ENCODE assay signal across 9 cellular contexts in genomic region chr9:120867676-120868338, GRCh38. TPM values are rescaled to one million over a fixed set of nuclear protein-coding genes. Genes with fewer than 3 reads are reported as not detected.
DNase-seq lines count a peak whose midpoint lies in the region; ATAC-seq and TF ChIP-seq lines count a peak whose summit lies in the region.
"Had no signal": no experiment of that assay in that cellular context is flagged by ENCODE, and none has a peak within 500 bp of the region (broad histone marks: within the 10 kb centered on the region; RNA-seq: fewer than 3 reads in every experiment).

No MANE protein-coding gene starts in this region.

- TF ChIP-seq CTCF in adrenal gland (IDR thresholded peaks at IDR 0.05) (no peak), lung (IDR thresholded peaks at IDR 0.05; ENCODE audit: control extremely low read depth, extremely low read depth) (no peak), suprapubic skin (IDR thresholded peaks at IDR 0.05) (no peak)

- CTCF ChIA-PET in activated CD8-positive, alpha-beta memory T cell treated with anti-CD3 and anti-CD28 coated beads, Interleukin-2, amount 10 ng/mL, durations not matched to agents 7 days and 5 days (lab: Charles Lee), result interaction anchor here (1.0 to 4.4 kb wide), 9 partner anchors 11 to 204 kb away, joined by 3 to 42 read pairs (median 5); partner anchors contain the start of gene FBXW2

- H3K36me3 Mint-ChIP-seq in activated CD8-positive, alpha-beta memory T cell treated with anti-CD3 and anti-CD28 coated beads, Interleukin-2, amount 10 ng/mL, durations not matched to agents 7 days and 5 days, result peaks cover 56% of the 10 kb centered on the region

- H3K4me3 ChIP-seq in adrenal gland (peak overlapping the region in 1 of 4 donors; percentile 68), lung (no peak overlapping the region), suprapubic skin (peak overlapping the region; percentile 63)

- H3K4me3 Mint-ChIP-seq in activated CD8-positive, alpha-beta memory T cell treated with anti-CD3 and anti-CD28 coated beads, Interleukin-2, amount 10 ng/mL, durations not matched to agents 7 days and 5 days, result peak overlapping the region; percentile 58

- H3K27ac Mint-ChIP-seq in activated CD8-positive, alpha-beta memory T cell treated with anti-CD3 and anti-CD28 coated beads, Interleukin-2, amount 10 ng/mL, durations not matched to agents 7 days and 5 days, result peak overlapping the region; percentile 69

- no peaks in the 10 kb centered on the region for H3K9me3 Mint-ChIP-seq in activated CD8-positive, alpha-beta memory T cell treated with anti-CD3 and anti-CD28 coated beads, Interleukin-2, amount 10 ng/mL, durations not matched to agents 7 days and 5 days (ENCODE audit: low read depth)

- 86 to 95% (median 92%) methylated on average over 14 to 15 of the region's 15 CpGs for WGBS in adrenal gland, 4 donors
- 92 to 93% methylated on average over 15 of the region's 15 CpGs for WGBS in lung, 2 donors
- 82% methylated on average over 13 of the region's 15 CpGs for WGBS in suprapubic skin

- H3K4me1 ChIP-seq in adrenal gland (replicated peaks in 1 of 2) (peaks cover 0 to 15% of the 10 kb centered on the region in 2 donors), lung (ENCODE audit: control insufficient read depth in 2 of 2, insufficient read depth in 2 of 2, low read length in 2 of 2) (no peaks in the 10 kb centered on the region), suprapubic skin (peaks cover 25% of the 10 kb centered on the region)

- no peak for ATAC-seq in activated CD8-positive, alpha-beta memory T cell treated with anti-CD3 and anti-CD28 coated beads, Interleukin-2, amount 10 ng/mL, durations not matched to agents 7 days and 5 days
- ATAC-seq in lung (ENCODE audit: insufficient read depth, low FRiP score), result no peak
- no peak for ATAC-seq in GM18511 (IDR thresholded peaks at IDR 0.05; ENCODE audit: unreplicated experiment)

- DNase-seq in activated CD8-positive, alpha-beta memory T cell treated with anti-CD3 and anti-CD28 coated beads, Interleukin-2, amount 10 ng/mL, durations not matched to agents 7 days and 5 days, result no peak
- DNase-seq in activated CD8-positive, alpha-beta memory T cell treated with anti-CD3 and anti-CD28 coated beads, Interleukin-2, amount 50 U/mL, for 4 hours, result no peak
- no peak for DNase-seq in adrenal gland
- no peak for DNase-seq in lung (ENCODE audit: low spot score)
- DNase-seq in suprapubic skin (ENCODE audit: low spot score in 2 of 2), result no peak
- no peak for DNase-seq in stimulated activated naive CD4-positive, alpha-beta T cell (lab: John Stamatoyannopoulos, UW)
- no peak for DNase-seq in NOMO-1 treated with DMSO at 0.1 percent for 48 hours (lab: John Stamatoyannopoulos, UW; ENCODE audit: unreplicated experiment)
- DNase-seq: NCI-H2107 had no signal

- H3K27me3 Mint-ChIP-seq in activated CD8-positive, alpha-beta memory T cell treated with anti-CD3 and anti-CD28 coated beads, Interleukin-2, amount 10 ng/mL, durations not matched to agents 7 days and 5 days, result no peaks in the 10 kb centered on the region

- H3K27ac ChIP-seq in adrenal gland (peak overlapping the region in 3 of 5 donors; percentile 58 to 90 (median 86)), lung (ENCODE audit: low read depth in 1 of 2, low read length in 1 of 2) (peak overlapping the region; percentile 54 to 81), suprapubic skin (peak overlapping the region; percentile 86)

- H3K4me1 Mint-ChIP-seq in activated CD8-positive, alpha-beta memory T cell treated with anti-CD3 and anti-CD28 coated beads, Interleukin-2, amount 10 ng/mL, durations not matched to agents 7 days and 5 days, result peaks cover 33% of the 10 kb centered on the region

- no peak for TF ChIP-seq POLR2A in adrenal gland (IDR thresholded peaks at IDR 0.05)
- no peak for TF ChIP-seq POLR2A in suprapubic skin (IDR thresholded peaks at IDR 0.05)

- H3K9me3 ChIP-seq in adrenal gland (replicated peaks in 1 of 3), result no peaks in the 10 kb centered on the region
- no peaks in the 10 kb centered on the region for H3K9me3 ChIP-seq in lung (ENCODE audit: control insufficient read depth in 2 of 2, insufficient read depth in 1 of 2, low read length in 1 of 2)
- H3K9me3 ChIP-seq in suprapubic skin, result no peaks in the 10 kb centered on the region

- intact Hi-C loops in adrenal gland (cut with DNase I), result no loop called here

- H3K27me3 ChIP-seq in adrenal gland (no peaks in the 10 kb centered on the region), lung (ENCODE audit: control insufficient read depth, insufficient read depth) (no peaks in the 10 kb centered on the region), suprapubic skin (no peaks in the 10 kb centered on the region)

- TF ChIP-seq EP300 in suprapubic skin (IDR thresholded peaks at IDR 0.05), result no peak

- peaks cover 0 to 22% of the 10 kb centered on the region in 2 donors for H3K36me3 ChIP-seq in adrenal gland (replicated peaks in 1 of 2)
- H3K36me3 ChIP-seq in lung (ENCODE audit: control insufficient read depth in 2 of 2, insufficient read depth in 2 of 2, low read length in 2 of 2), result peaks cover 0 to 5% of the 10 kb centered on the region in 2 donors
- peaks cover 25% of the 10 kb centered on the region for H3K36me3 ChIP-seq in suprapubic skin

RNA-seq across cellular contexts. Expression of gene PHF19, which starts 9.2 kb away (rescaled TPM):
- total RNA-seq in activated CD8-positive, alpha-beta memory T cell treated with anti-CD3 and anti-CD28 coated beads, Interleukin-2, amount 10 ng/mL, durations not matched to agents 7 days and 5 days, result 100 to 1,000 TPM; 246 to 254 TPM
- total RNA-seq in adrenal gland (10 to 100 TPM; 17.2 to 61.8 (median 24.0) TPM), lung (10 to 100 TPM; 21.8 to 25.1 TPM), suprapubic skin (10 to 100 TPM; 11.3 to 15.5 (median 13.8) TPM)
- polyA plus RNA-seq in adrenal gland (10 to 100 TPM; 13.6 to 39.7 (median 29.7) TPM), lung (10 to 100 TPM; 20.3 to 21.6 TPM)

RNA-seq across cellular contexts. Expression of gene PSMD5, which starts 25.1 kb away (rescaled TPM):
- 10 to 100 TPM; 53.6 to 58.9 TPM for total RNA-seq in activated CD8-positive, alpha-beta memory T cell treated with anti-CD3 and anti-CD28 coated beads, Interleukin-2, amount 10 ng/mL, durations not matched to agents 7 days and 5 days
- total RNA-seq in adrenal gland, result 10 to 100 TPM; 34.2 to 78.8 (median 54.7) TPM
- 10 to 100 TPM; 15.6 to 57.1 (median 16.1) TPM for polyA plus RNA-seq in adrenal gland
- total RNA-seq in lung, result 10 to 100 TPM; 35.0 to 66.0 TPM
- 10 to 100 TPM; 14.9 to 19.5 TPM for polyA plus RNA-seq in lung
- 10 to 100 TPM; 30.7 to 47.7 (median 33.0) TPM for total RNA-seq in suprapubic skin

RNA-seq across cellular contexts. Expression of gene TRAF1, which starts 58.8 kb away (rescaled TPM):
- total RNA-seq in activated CD8-positive, alpha-beta memory T cell treated with anti-CD3 and anti-CD28 coated beads, Interleukin-2, amount 10 ng/mL, durations not matched to agents 7 days and 5 days, result 100 to 1,000 TPM in 1 of 2 experiments, 10 to 100 TPM in 1; 59.6 to 114 TPM
- 10 to 100 TPM in 2 of 8 donors, 1 to 10 TPM in 6; 1.6 to 11.7 (median 6.1) TPM for total RNA-seq in adrenal gland
- 10 to 100 TPM in 2 of 3 donors, 1 to 10 TPM in 1; 2.4 to 42.7 (median 30.3) TPM for polyA plus RNA-seq in adrenal gland
- 1 to 10 TPM; 5.8 to 6.4 TPM for total RNA-seq in lung
- polyA plus RNA-seq in lung, result 10 to 100 TPM in 1 of 2 donors, 1 to 10 TPM in 1; 3.9 to 23.1 TPM
- 10 to 100 TPM in 1 of 4 donors, 1 to 10 TPM in 3; 3.5 to 12.2 (median 7.5) TPM for total RNA-seq in suprapubic skin

Comparison
In these comparisons a context has a peak if more than half of its experiments do, and no peak if none do; other contexts are left out.
1. RNA of gene TRAF1, which starts 58.8 kb away (total RNA-seq): 59.6 to 114 TPM in activated CD8-positive, alpha-beta memory T cell treated with anti-CD3 and anti-CD28 coated beads, Interleukin-2, amount 10 ng/mL, durations not matched to agents 7 days and 5 days; 3.5 to 12.2 TPM in suprapubic skin, 1.6 to 11.7 TPM in adrenal gland and 5.8 to 6.4 TPM in lung; every median in the first group is over 4 times any median in the second.
2. Peak in every context shown above with its lines, with median percentiles within 50 percentile points of each other: H3K27ac ChIP-seq.